ENCODE assay signal across 12 cellular contexts in the genomic region with DNA sequence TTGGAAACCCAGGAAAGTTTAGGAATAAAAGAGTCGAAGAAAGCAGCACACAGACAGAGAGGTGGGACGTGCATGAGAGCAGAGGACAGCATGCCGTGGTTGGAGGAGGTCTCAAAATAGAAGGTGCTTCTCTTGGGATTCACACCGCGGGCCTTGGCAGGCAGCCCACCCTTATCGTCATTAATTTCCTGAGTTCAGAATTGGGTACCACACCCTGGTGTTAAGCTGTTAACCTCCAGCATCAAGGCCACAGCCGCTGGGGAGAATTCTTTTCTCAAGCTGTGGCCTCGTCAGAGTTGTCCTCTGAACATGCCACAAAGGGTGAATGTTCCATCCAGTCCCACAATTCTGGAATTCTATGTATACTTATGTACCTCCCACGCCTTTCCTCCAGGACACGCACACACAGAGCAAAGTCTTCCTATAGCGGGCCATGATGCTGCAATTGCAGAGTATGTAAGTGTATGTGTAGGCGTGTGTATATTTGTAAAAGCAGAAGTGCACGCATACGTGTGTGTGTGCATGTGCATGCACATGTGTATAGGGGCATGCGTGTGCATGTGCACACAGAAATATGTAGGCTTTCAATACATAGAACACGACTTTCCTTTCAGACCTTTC. TPM values are rescaled to one million over a fixed set of nuclear protein-coding genes. Genes with fewer than 3 reads are reported as not detected.
DNase-seq lines count a peak whose midpoint lies in the region; ATAC-seq, FAIRE-seq and TF ChIP-seq lines count a peak whose summit lies in the region.
"Had no signal": no experiment of that assay in that cellular context is flagged by ENCODE, and none has a peak within 500 bp of the region (broad histone marks: within the 10 kb centered on the region; RNA-seq: fewer than 3 reads in every experiment).

No MANE protein-coding gene starts in this region.

- H3K9me3 ChIP-seq in T-helper 17 cell (ENCODE audit: control insufficient read depth, low read length, poor library complexity, severe bottlenecking) (no peaks in the 10 kb centered on the region), H1 (ENCODE audit: insufficient read depth in 2 of 2, low read depth in 1 of 2, low read length in 1 of 2) (no peaks in the 10 kb centered on the region)

- no peak overlapping the region for H3K56ac ChIP-seq in H1 (replicated peaks; ENCODE audit: insufficient read length, low read depth, low read length)

- no peak overlapping the region for H3K14ac ChIP-seq in H1 (ENCODE audit: insufficient read length)

- CTCF ChIA-PET in H1 (lab: Charles Lee; ENCODE audit: partially characterized antibody), result interaction anchor here (0.6 to 2.2 kb wide), 12 partner anchors 12 to 818 kb away, joined by 3 to 14 read pairs (median 6); no protein-coding TSS in a partner anchor

- ATAC-seq in T-helper 17 cell, result no peak
- ATAC-seq in GM18909 (IDR thresholded peaks at IDR 0.05; ENCODE audit: poor library complexity, unreplicated experiment), result no peak
- ATAC-seq in HG03457 (IDR thresholded peaks at IDR 0.05; ENCODE audit: unreplicated experiment), result no peak

- no peak overlapping the region for H2BK120ac ChIP-seq in H1 (replicated peaks; ENCODE audit: low read depth, low read length)

- no peak overlapping the region for H3K18ac ChIP-seq in H1 (ENCODE audit: extremely low read depth, low read length)

- no peak overlapping the region for H4K91ac ChIP-seq in H1 (replicated peaks; ENCODE audit: insufficient read length, low read length)

- no peak for TF ChIP-seq EP300 in H1 (IDR thresholded peaks at IDR 0.05; ENCODE audit: borderline replicate concordance in 1 of 2, low read depth in 2 of 2, low read length in 2 of 2)

- H2BK5ac ChIP-seq in H1 (ENCODE audit: low read depth, low read length), result no peak overlapping the region

- no peaks in the 10 kb centered on the region; a peak in 1 of 7 replicates for H3K27me3 ChIP-seq in H1 (replicated peaks in 1 of 4; ENCODE audit: control insufficient read depth in 3 of 4, extremely low read depth in 1 of 4, insufficient read depth in 3 of 4, low read length in 3 of 4)
- no peaks in the 10 kb centered on the region for H3K27me3 ChIP-seq in rectal smooth muscle tissue (ENCODE audit: control insufficient read depth, insufficient read depth, low read length)
- H3K27me3 ChIP-seq in H7 (ENCODE audit: control insufficient read depth, insufficient read depth, low read length), result no peaks in the 10 kb centered on the region; the same call in none of the 2 replicates

- DNase-seq in Daoy (ENCODE audit: low read depth) (peak; percentile 34), T-helper 17 cell (no peak), H1 (ENCODE audit: low read depth in 1 of 2, low spot score in 2 of 2) (no peak), occipital lobe (lab: John Stamatoyannopoulos, UW) (no peak), H7 (no peak)
- DNase-seq: activated CD4-positive, alpha-beta T cell treated with anti-CD3 and anti-CD28 coated beads, Interleukin-2, amount 50 U/mL, for 4 hours; NCI-H345 had no signal

- H3K4me3 ChIP-seq in H1 (ENCODE audit: extremely low read depth in 1 of 4, insufficient read depth in 2 of 4, low read depth in 3 of 4, low read length in 4 of 4) (no peak overlapping the region), rectal smooth muscle tissue (ENCODE audit: low read length) (peak overlapping the region; percentile 25), H7 (ENCODE audit: insufficient read depth, low read depth, low read length) (no peak overlapping the region)

- H3K4me3 Mint-ChIP-seq in T-helper 17 cell, result peak overlapping the region; percentile 81

- no peak overlapping the region for H2AK5ac ChIP-seq in H1 (ENCODE audit: low read depth, low read length)

- H3K4me1 Mint-ChIP-seq in T-helper 17 cell, result peaks cover 15% of the 10 kb centered on the region

- FAIRE-seq in H1 (lab: Jason Lieb, UNC), result no peak

- H3K27ac ChIP-seq in H1 (ENCODE audit: low read depth, low read length) (no peak overlapping the region), rectal smooth muscle tissue (ENCODE audit: low read depth, low read length) (peak overlapping the region; percentile 72)
- H3K27ac ChIP-seq: foreskin keratinocyte, KMS-11 had no signal

- H3K23ac ChIP-seq in H1 (ENCODE audit: insufficient read length), result no peak overlapping the region

- no peaks in the 10 kb centered on the region for H3K79me1 ChIP-seq in H1 (ENCODE audit: low read depth, low read length)

- H2AFZ ChIP-seq in H1 (ENCODE audit: low read length), result no peak overlapping the region

- no peak overlapping the region for H4K5ac ChIP-seq in H1 (ENCODE audit: insufficient read length, low read depth, low read length)

- 0 out of 2 replicates have a peak overlapping the region, but pooled peaks have one; percentile 3 for H2BK12ac ChIP-seq in H1 (ENCODE audit: low read depth, low read length)

- H3K79me2 ChIP-seq in H1 (ENCODE audit: control insufficient read depth in 1 of 2, insufficient read depth in 2 of 2, low read length in 2 of 2), result no peaks in the 10 kb centered on the region

- no peak overlapping the region for H3K4me2 ChIP-seq in H1 (ENCODE audit: insufficient read depth in 1 of 2, low read depth in 2 of 2, low read length in 2 of 2)
- H3K4me2 ChIP-seq: KMS-11 had no signal

- POLR2A ChIA-PET in H1 (lab: Charles Lee; ENCODE audit: partially characterized antibody), result interaction anchor here (0.9 to 4.0 kb wide), 3 partner anchors 9 to 15 kb away, joined by 3 to 18 read pairs (median 3); no protein-coding TSS in a partner anchor

- TF ChIP-seq RAD21 in H1 (IDR thresholded peaks at IDR 0.05 in 1 of 2, conservative IDR thresholded peaks at IDR 0.05 in 1 of 2; ENCODE audit: low read depth in 2 of 2, low read length in 2 of 2), result no peak

- H3K36me3 Mint-ChIP-seq in T-helper 17 cell (ENCODE audit: low read depth), result peaks cover 2% of the 10 kb centered on the region

- TF ChIP-seq POLR2A in H1 (IDR thresholded peaks at IDR 0.05; ENCODE audit: control extremely low read depth in 1 of 2, low read depth in 2 of 2, low read length in 2 of 2), result no peak

- H3K4ac ChIP-seq in H1 (replicated peaks; ENCODE audit: insufficient read length, low read depth, low read length), result no peak overlapping the region

- H2BK15ac ChIP-seq in H1 (ENCODE audit: low read length), result no peak overlapping the region

- WGBS in H1 (ENCODE audit: extremely low coverage in 1 of 2, insufficient coverage in 1 of 2, insufficient read length in 1 of 2, insufficient replicate concordance in 2 of 2, low coverage in 1 of 2, low lambda C conversion rate in 2 of 2, missing lambda C conversion rate in 1 of 2), 2 experiments, result 93% methylated on average over 16 of the region's 16 CpGs; no CpG with 5 or more reads in 1 of the 2 experiments

- H3K23me2 ChIP-seq in H1 (ENCODE audit: low read depth, low read length), result no peaks in the 10 kb centered on the region

- H3K27me3 Mint-ChIP-seq in T-helper 17 cell, result peaks cover 11% of the 10 kb centered on the region

- peak overlapping the region; percentile 83; the same call in 1 of the 2 replicates for H2BK20ac ChIP-seq in H1 (ENCODE audit: low read length)

- H4K8ac ChIP-seq in H1 (ENCODE audit: extremely low read depth, insufficient read depth, low read length), result no peak overlapping the region

- H3K36me3 ChIP-seq in H1 (ENCODE audit: control insufficient read depth in 2 of 4, insufficient read depth in 4 of 4, low read length in 3 of 4), result no peaks in the 10 kb centered on the region
- no peaks in the 10 kb centered on the region for H3K36me3 ChIP-seq in rectal smooth muscle tissue (ENCODE audit: control insufficient read depth, insufficient read depth, low read length)
- H3K36me3 ChIP-seq in H7 (replicated peaks; ENCODE audit: control insufficient read depth, insufficient read depth, low read length), result no peaks in the 10 kb centered on the region

- H4K20me1 ChIP-seq in H1 (replicated peaks in 1 of 2; ENCODE audit: control insufficient read depth in 1 of 2, insufficient read depth in 2 of 2, low read length in 2 of 2), result no peaks in the 10 kb centered on the region

- no peak for TF ChIP-seq CTCF in H1 (IDR thresholded peaks at IDR 0.05; ENCODE audit: control extremely low read depth in 1 of 3, insufficient read depth in 1 of 3, low read depth in 1 of 3, low read length in 3 of 3)

- peak overlapping the region; percentile 45 for H3K27ac Mint-ChIP-seq in T-helper 17 cell

- H3K9ac ChIP-seq in H1 (replicated peaks in 1 of 4; ENCODE audit: extremely low read depth in 1 of 4, low read depth in 3 of 4, low read length in 3 of 4) (0 out of 7 replicates have a peak overlapping the region, but pooled peaks of 1 of the 4 experiments have one; percentile 10), rectal smooth muscle tissue (ENCODE audit: low read length) (no peak overlapping the region)
- H3K9ac ChIP-seq: KMS-11 had no signal

- H3K4me1 ChIP-seq in H1 (replicated peaks in 1 of 4; ENCODE audit: control insufficient read depth in 3 of 4, insufficient read depth in 4 of 4, low read length in 3 of 4) (peaks cover 0 to 6% (median 1%) of the 10 kb centered on the region in 4 experiments; a peak in 3 of 7 replicates), rectal smooth muscle tissue (ENCODE audit: control insufficient read depth, insufficient read depth, low read length) (peaks cover 21% of the 10 kb centered on the region)
- H3K4me1 ChIP-seq: foreskin keratinocyte had no signal

RNA-seq across cellular contexts. Expression of gene ADAMTS8, which starts 39.0 kb away (rescaled TPM):
- not detected in 2 replicates for total RNA-seq in Daoy (2014; rRNA removed; shearing (Covaris generic))
- total RNA-seq in T-helper 17 cell (not detected), occipital lobe (2.8 TPM)
- total RNA-seq in H1 (2021; fragmentation: NEBNext Ultra II Directional; extraction: Animal tissue kit (Norgen Biotek cat#: 25700)), result 15.5 and 16.6 TPM in 2 replicates
- polyA plus RNA-seq in H1 (2011; rRNA removed), result 9.3 and 11.1 TPM in 2 replicates
- 10.5 TPM for polyA plus RNA-seq in H1 (2011; cell fraction: cytosol; rRNA removed)
- polyA plus RNA-seq in H1 (2011; cell fraction: nucleus; rRNA removed), result 13.6 TPM
- polyA plus RNA-seq in H1 (2012, experiment 1 of 2), result 11.6 to 13.7 TPM (median 13.3 TPM) in 4 replicates
- polyA plus RNA-seq in H1 (2012, experiment 2 of 2), result 15.3 TPM
- 14.9 TPM for polyA plus RNA-seq in H1 (2013, experiment 1 of 2)
- 14.2 TPM for polyA plus RNA-seq in H1 (2013, experiment 2 of 2)
- polyA minus RNA-seq in H1 (2011; rRNA and poly(A)+ RNA removed), result 8.3 and 9.9 TPM in 2 replicates
- polyA minus RNA-seq in H1 (2011; cell fraction: cytosol; rRNA and poly(A)+ RNA removed), result 10.7 TPM
- 5.7 TPM for polyA minus RNA-seq in H1 (2011; cell fraction: nucleus; rRNA and poly(A)+ RNA removed)
- total RNA-seq in H7 (2014; rRNA removed; shearing (Covaris generic)), result 1.6 TPM in 2 replicates
- total RNA-seq: foreskin keratinocyte had no signal
- polyA plus RNA-seq: foreskin keratinocyte had no signal

RNA-seq across cellular contexts. Expression of gene ADAMTS15, which starts 59.0 kb away (rescaled TPM):
- total RNA-seq in Daoy (2014; rRNA removed; shearing (Covaris generic)), result 9.0 and 12.0 TPM in 2 replicates
- total RNA-seq in T-helper 17 cell, result not detected
- 4.7 and 4.9 TPM in 2 replicates for total RNA-seq in H1 (2021; fragmentation: NEBNext Ultra II Directional; extraction: Animal tissue kit (Norgen Biotek cat#: 25700))
- polyA plus RNA-seq in H1 (2011; rRNA removed), result 1.7 and 2.3 TPM in 2 replicates
- 1.4 TPM for polyA plus RNA-seq in H1 (2011; cell fraction: cytosol; rRNA removed)
- polyA plus RNA-seq in H1 (2011; cell fraction: nucleus; rRNA removed), result 3.5 TPM
- polyA plus RNA-seq in H1 (2012, experiment 1 of 2), result 1.7 to 2.6 TPM (median 2.4 TPM) in 4 replicates
- polyA plus RNA-seq in H1 (2012, experiment 2 of 2), result 2.0 TPM
- 5.1 TPM for polyA plus RNA-seq in H1 (2013, experiment 1 of 2)
- polyA plus RNA-seq in H1 (2013, experiment 2 of 2), result 4.3 TPM
- 3.4 and 3.8 TPM in 2 replicates for polyA minus RNA-seq in H1 (2011; rRNA and poly(A)+ RNA removed)
- polyA minus RNA-seq in H1 (2011; cell fraction: cytosol; rRNA and poly(A)+ RNA removed), result 2.5 TPM
- 2.1 TPM for polyA minus RNA-seq in H1 (2011; cell fraction: nucleus; rRNA and poly(A)+ RNA removed)
- 4.7 TPM for total RNA-seq in occipital lobe
- 0.85 and 1.1 TPM in 2 replicates for total RNA-seq in H7 (2014; rRNA removed; shearing (Covaris generic))
